Comparison of ENCODE assay signal across 19 cellular contexts in the genomic region with DNA sequence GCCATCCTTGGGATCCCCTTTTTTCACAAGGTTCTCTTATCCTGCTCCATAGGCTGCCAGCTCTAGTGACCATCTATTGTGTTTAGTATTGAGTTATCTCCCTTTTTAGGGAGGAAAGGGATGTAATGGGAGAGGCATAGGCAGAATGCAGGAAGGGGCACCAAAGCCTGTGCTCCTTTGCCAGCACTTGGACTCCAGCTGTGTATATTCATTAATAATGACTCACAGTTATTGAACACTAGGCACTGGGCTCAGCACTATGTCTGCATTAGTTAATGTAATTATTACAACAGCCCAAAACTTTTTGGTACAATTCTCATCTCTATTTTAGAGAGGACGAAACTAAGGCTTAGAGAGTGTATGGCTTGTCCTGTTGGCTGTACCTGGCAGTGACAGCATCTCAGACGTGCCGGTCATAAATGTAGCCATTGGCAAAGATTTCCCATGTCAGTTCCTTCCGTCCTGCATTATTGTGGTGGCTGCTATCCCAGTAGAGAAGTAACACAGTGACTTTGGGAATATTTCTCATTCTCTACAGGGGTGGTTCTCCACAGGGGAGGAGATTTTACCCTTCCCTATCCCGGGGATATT.
DNase-seq lines count a peak whose midpoint lies in the region; ATAC-seq, FAIRE-seq and TF ChIP-seq lines count a peak whose summit lies in the region.
"Had no signal": no experiment of that assay in that cellular context is flagged by ENCODE, and none has a peak within 500 bp of the region (broad histone marks: within the 10 kb centered on the region; RNA-seq: fewer than 3 reads in every experiment).

No MANE protein-coding gene starts in this region.

- DNase-seq in RWPE2 (ENCODE audit: low spot score) (no peak), kidney (no peak), gastrocnemius medialis (no peak), NCI-H187 (lab: John Stamatoyannopoulos, UW) (no peak), KBM-7 (no peak)
- no peak for DNase-seq in stimulated activated CD4-positive, alpha-beta T cell treated with anti-CD3 and anti-CD28 coated beads, Interleukin-4, amount 100 ng/mL, for 4 hours
- DNase-seq in activated CD4-positive, alpha-beta T cell treated with anti-CD3 and anti-CD28 coated beads, Interleukin-2, amount 50 U/mL, for 48 hours, result no peak
- DNase-seq: activated CD8-positive, alpha-beta memory T cell treated with anti-CD3 and anti-CD28 coated beads, Interleukin-2, amount 10 ng/mL, durations not matched to agents 7 days and 5 days; activated gamma-delta T cell treated with Interleukin-2 at 50 U/mL for 16 hours; effector memory CD4-positive, alpha-beta T cell; immature natural killer cell; NCI-H345; posterior cingulate gyrus; SJCRH30; stimulated activated CD4-positive, alpha-beta T cell treated with anti-CD3 and anti-CD28 coated beads, Interleukin-1b, Interleukin-23, amount 100 ng/mL, for 48 hours; stimulated activated CD8-positive, alpha-beta memory T cell treated with anti-CD3 and anti-CD28 coated beads, Interleukin-4, amount 100 ng/mL, for 48 hours had no signal

- no peak overlapping the region for H3K27ac ChIP-seq in BLaER1
- no peak overlapping the region for H3K27ac ChIP-seq in RWPE2 (ENCODE audit: poor library complexity, severe bottlenecking)
- peak overlapping the region; percentile 28 to 44 for H3K27ac ChIP-seq in kidney (ENCODE audit: low read depth in 2 of 2, low read length in 2 of 2)
- H3K27ac ChIP-seq in gastrocnemius medialis, result peak overlapping the region; percentile 93 to 97 (median 94)
- H3K27ac ChIP-seq: SJCRH30 had no signal

- TF ChIP-seq CTCF in RWPE2 (IDR thresholded peaks at IDR 0.05; ENCODE audit: poor library complexity, severe bottlenecking) (no peak), kidney (IDR thresholded peaks at IDR 0.05; ENCODE audit: borderline replicate concordance, extremely low read depth, insufficient read depth) (no peak), gastrocnemius medialis (IDR thresholded peaks at IDR 0.05 in 4 of 5, conservative IDR thresholded peaks at IDR 0.05 in 1 of 5) (no peak)

- TF ChIP-seq POLR2A in gastrocnemius medialis (IDR thresholded peaks at IDR 0.05), result no peak

- H3K4me2 ChIP-seq in BLaER1, result peak overlapping the region; percentile 64

- H3K9me3 ChIP-seq in BLaER1 (no peaks in the 10 kb centered on the region), RWPE2 (ENCODE audit: severe bottlenecking) (no peaks in the 10 kb centered on the region), kidney (ENCODE audit: control insufficient read depth in 1 of 2, low read length in 2 of 2) (no peaks in the 10 kb centered on the region), gastrocnemius medialis (no peaks in the 10 kb centered on the region)
- H3K9me3 ChIP-seq: SJCRH30 had no signal

- H3K4me3 ChIP-seq in BLaER1, result no peak overlapping the region
- no peak overlapping the region for H3K4me3 ChIP-seq in RWPE2 (ENCODE audit: severe bottlenecking)
- no peak overlapping the region for H3K4me3 ChIP-seq in kidney (ENCODE audit: low read length in 2 of 2)
- no peak overlapping the region for H3K4me3 ChIP-seq in gastrocnemius medialis
- H3K4me3 ChIP-seq: SJCRH30 had no signal

- H3K4me1 ChIP-seq in BLaER1 (peaks cover 73% of the 10 kb centered on the region), RWPE2 (ENCODE audit: insufficient read depth, poor library complexity, severe bottlenecking) (no peaks in the 10 kb centered on the region), kidney (ENCODE audit: control insufficient read depth in 1 of 2, insufficient read depth in 1 of 2, low read depth in 1 of 2, low read length in 2 of 2) (peaks cover 38 to 49% of the 10 kb centered on the region in 2 donors), gastrocnemius medialis (peaks cover 94 to 95% of the 10 kb centered on the region in 2 donors)
- H3K4me1 ChIP-seq: SJCRH30 had no signal

- in situ Hi-C loops in gastrocnemius medialis (cut with MboI; ENCODE audit: low sequenced_read_pairs in 4 of 4) (no loop called here), KBM-7 (cut with MboI; ENCODE audit: low pct_unique_long_range_greater_than_20kb, low sequenced_read_pairs) (no loop called here)

- H3K9ac ChIP-seq in BLaER1 (no peak overlapping the region), kidney (ENCODE audit: low read length in 2 of 2) (no peak overlapping the region)

- peak; percentile 27; the same call in 1 of the 3 replicates for ATAC-seq in RWPE2 (ENCODE audit: low read depth)
- ATAC-seq in gastrocnemius medialis, result no peak
- ATAC-seq: activated CD8-positive, alpha-beta memory T cell treated with anti-CD3 and anti-CD28 coated beads, Interleukin-2, amount 10 ng/mL, durations not matched to agents 7 days and 5 days had no signal

- peaks cover 20% of the 10 kb centered on the region; the same call in 1 of the 2 replicates for H3K36me3 ChIP-seq in BLaER1
- peaks cover 3% of the 10 kb centered on the region; the same call in 1 of the 2 replicates for H3K36me3 ChIP-seq in RWPE2 (ENCODE audit: low read depth)
- no peaks in the 10 kb centered on the region for H3K36me3 ChIP-seq in kidney (ENCODE audit: control insufficient read depth in 1 of 2, insufficient read depth in 2 of 2, low read length in 2 of 2)
- H3K36me3 ChIP-seq in gastrocnemius medialis, result no peaks in the 10 kb centered on the region
- H3K36me3 ChIP-seq: SJCRH30 had no signal

- no peaks in the 10 kb centered on the region for H3K27me3 ChIP-seq in BLaER1
- no peaks in the 10 kb centered on the region for H3K27me3 ChIP-seq in RWPE2 (ENCODE audit: insufficient read depth, poor library complexity, severe bottlenecking)
- H3K27me3 ChIP-seq in gastrocnemius medialis, result no peaks in the 10 kb centered on the region
- H3K27me3 ChIP-seq: SJCRH30 had no signal

- peaks cover 98% of the 10 kb centered on the region for H4K20me1 ChIP-seq in BLaER1

- FAIRE-seq in kidney (lab: Jason Lieb, UNC), result no peak
- FAIRE-seq: frontal cortex, H1 had no signal

- intact Hi-C loops in kidney (cut with DNase I) (no loop called here), gastrocnemius medialis (cut with DNase I; ENCODE audit: low total_unique reads) (no loop called here)

Comparison
In these comparisons a context has a peak if more than half of its experiments do, and no peak if none do; other contexts are left out.
1. H3K27ac ChIP-seq: peak in kidney (2 of 2) and gastrocnemius medialis (4 of 4); none in BLaER1 (single experiment) and RWPE2 (single experiment).